Comparison of ENCODE assay signal across 15 cellular contexts in genomic region chr11:79113099-79113498, GRCh38.
"Had no signal": no experiment of that assay in that cellular context is flagged by ENCODE, and none has a peak within 500 bp of the region (broad histone marks: within the 10 kb centered on the region; RNA-seq: fewer than 3 reads in every experiment).

No MANE protein-coding gene starts in this region.

- H3K27me3 ChIP-seq: colonic mucosa, foreskin keratinocyte, pancreas, uterus had no signal

- H3K36me3 ChIP-seq: colonic mucosa, pancreas, uterus had no signal

- H3K4me3 Mint-ChIP-seq: activated CD4-positive, alpha-beta memory T cell treated with anti-CD3 and anti-CD28 coated beads for 36 hours; activated T-cell treated with anti-CD3 and anti-CD28 coated beads, Interleukin-2, amount 50 U/mL, for 4 hours; natural killer cell had no signal

- H3K27me3 Mint-ChIP-seq: activated CD4-positive, alpha-beta memory T cell treated with anti-CD3 and anti-CD28 coated beads for 36 hours had no signal

- DNase-seq: activated CD4-positive, alpha-beta memory T cell treated with anti-CD3 and anti-CD28 coated beads for 36 hours; activated effector memory CD4-positive, alpha-beta T cell treated with anti-CD3 and anti-CD28 coated beads, Interleukin-2, amount 50 U/mL, for 16 hours; activated T-cell treated with anti-CD3 and anti-CD28 coated beads, Interleukin-2, amount 50 U/mL, for 4 hours; amygdala; colonic mucosa; foreskin keratinocyte; mammary epithelial cell; mucosa of descending colon; natural killer cell; pancreas; small intestine; T-helper 9 cell; uterus had no signal

- H3K27ac Mint-ChIP-seq: activated CD4-positive, alpha-beta memory T cell treated with anti-CD3 and anti-CD28 coated beads for 36 hours; activated naive CD4-positive, alpha-beta T cell treated with anti-CD3 and anti-CD28 coated beads, Interleukin-2, amount 50 U/mL, for 72 hours; natural killer cell had no signal

- H3K4me3 ChIP-seq: colonic mucosa, mucosa of descending colon, pancreas, uterus had no signal

- FAIRE-seq: bronchial epithelial cell, pancreas, small intestine had no signal

- H3K9me3 ChIP-seq: colonic mucosa, mucosa of descending colon, pancreas, uterus had no signal

- H3K4me1 Mint-ChIP-seq: natural killer cell had no signal

- H3K4me1 ChIP-seq: colonic mucosa, foreskin keratinocyte, pancreas, uterus had no signal

- H3K27ac ChIP-seq: colonic mucosa, foreskin keratinocyte, pancreas, uterus had no signal

- H3K9me3 Mint-ChIP-seq: activated T-cell treated with anti-CD3 and anti-CD28 coated beads, Interleukin-2, amount 50 U/mL, for 4 hours had no signal

- H3K36me3 Mint-ChIP-seq: activated CD4-positive, alpha-beta memory T cell treated with anti-CD3 and anti-CD28 coated beads for 36 hours; natural killer cell had no signal
